Comparison of ENCODE assay signal across 26 cellular contexts in genomic region chr10:85194685-85195084, GRCh38.
"Had no signal": no experiment of that assay in that cellular context is flagged by ENCODE, and none has a peak within 500 bp of the region (broad histone marks: within the 10 kb centered on the region; RNA-seq: fewer than 3 reads in every experiment).

No MANE protein-coding gene starts in this region.

- H3K27me3 Mint-ChIP-seq: natural killer cell treated with Interleukin-12 subunit alpha and Interleukin-12 subunit beta and Interleukin-15 and Interleukin-18, amount 100 ng/mL, for 72 hours; stimulated activated naive B cell treated with anti-CD40 and anti-IgM and Interleukin-4, amounts not matched to agents 10 μg/mL and 1 μg/mL and 100 μg/mL, for 72 hours; stimulated activated naive CD8-positive, alpha-beta T cell treated with anti-CD3 and anti-CD28 coated beads, Interleukin-15, Interleukin-2, amounts not matched to agents 100 ng/mL and 50 ng/mL, for 24 hours had no signal

- H3K36me3 ChIP-seq: neutrophil, pancreas, prostate gland, right lobe of liver, sigmoid colon, stomach, thoracic aorta, thyroid gland, tibial nerve, upper lobe of left lung, vagina had no signal

- H3K4me1 Mint-ChIP-seq: naive thymus-derived CD8-positive, alpha-beta T cell; stimulated activated effector memory CD8-positive, alpha-beta T cell treated with anti-CD3 and anti-CD28 coated beads, Interleukin-12 subunit alpha, Interleukin-12 subunit beta, amount 100 ng/mL, for 72 hours; stimulated activated naive B cell treated with anti-CD40 and anti-IgM and Interleukin-4, amounts not matched to agents 10 μg/mL and 1 μg/mL and 100 μg/mL, for 72 hours had no signal

- H3K9me3 Mint-ChIP-seq: nephron progenitor cell; stimulated activated naive CD8-positive, alpha-beta T cell treated with anti-CD3 and anti-CD28 coated beads, Interleukin-15, Interleukin-2, amounts not matched to agents 100 ng/mL and 50 ng/mL, for 24 hours had no signal

- H3K4me3 ChIP-seq: pancreas, prostate gland, right lobe of liver, sigmoid colon, stomach, thoracic aorta, thyroid gland, tibial nerve, upper lobe of left lung, vagina had no signal

- ATAC-seq: naive thymus-derived CD8-positive, alpha-beta T cell; natural killer cell treated with Interleukin-12 subunit alpha and Interleukin-12 subunit beta and Interleukin-15 and Interleukin-18, amount 100 ng/mL, for 72 hours; pancreas; right cardiac atrium; stimulated activated effector memory CD8-positive, alpha-beta T cell treated with anti-CD3 and anti-CD28 coated beads, Interleukin-12 subunit alpha, Interleukin-12 subunit beta, amount 100 ng/mL, for 72 hours; stimulated activated naive B cell treated with anti-CD40 and anti-IgM and Interleukin-4, amounts not matched to agents 10 μg/mL and 1 μg/mL and 100 μg/mL, for 72 hours had no signal

- H3K4me1 ChIP-seq: pancreas, prostate gland, sigmoid colon, stomach, tibial nerve, upper lobe of left lung, vagina had no signal

- H3K27me3 ChIP-seq: neutrophil, pancreas, right lobe of liver, sigmoid colon, stomach, thyroid gland, tibial nerve, upper lobe of left lung, vagina had no signal

- H3K9me3 ChIP-seq: neutrophil, pancreas, prostate gland, right lobe of liver, sigmoid colon, stomach, thoracic aorta, thyroid gland, tibial nerve, upper lobe of left lung, vagina had no signal

- H3K4me3 Mint-ChIP-seq: naive thymus-derived CD8-positive, alpha-beta T cell; natural killer cell treated with Interleukin-12 subunit alpha and Interleukin-12 subunit beta and Interleukin-15 and Interleukin-18, amount 100 ng/mL, for 72 hours; nephron progenitor cell; stimulated activated effector memory CD8-positive, alpha-beta T cell treated with anti-CD3 and anti-CD28 coated beads, Interleukin-12 subunit alpha, Interleukin-12 subunit beta, amount 100 ng/mL, for 72 hours; stimulated activated naive B cell treated with anti-CD40 and anti-IgM and Interleukin-4, amounts not matched to agents 10 μg/mL and 1 μg/mL and 100 μg/mL, for 72 hours; stimulated activated naive CD8-positive, alpha-beta T cell treated with anti-CD3 and anti-CD28 coated beads, Interleukin-15, Interleukin-2, amounts not matched to agents 100 ng/mL and 50 ng/mL, for 24 hours had no signal

- H3K27ac Mint-ChIP-seq: naive thymus-derived CD8-positive, alpha-beta T cell; natural killer cell treated with Interleukin-12 subunit alpha and Interleukin-12 subunit beta and Interleukin-15 and Interleukin-18, amount 100 ng/mL, for 72 hours; nephron progenitor cell; stimulated activated effector memory CD8-positive, alpha-beta T cell treated with anti-CD3 and anti-CD28 coated beads, Interleukin-12 subunit alpha, Interleukin-12 subunit beta, amount 100 ng/mL, for 72 hours; stimulated activated naive B cell treated with anti-CD40 and anti-IgM and Interleukin-4, amounts not matched to agents 10 μg/mL and 1 μg/mL and 100 μg/mL, for 72 hours; stimulated activated naive CD8-positive, alpha-beta T cell treated with anti-CD3 and anti-CD28 coated beads, Interleukin-15, Interleukin-2, amounts not matched to agents 100 ng/mL and 50 ng/mL, for 24 hours had no signal

- H3K27ac ChIP-seq: neutrophil, pancreas, prostate gland, right lobe of liver, sigmoid colon, stomach, thoracic aorta, thyroid gland, tibial nerve, upper lobe of left lung, vagina had no signal

- DNase-seq: naive thymus-derived CD8-positive, alpha-beta T cell; nephron progenitor cell; nucleus accumbens; pancreas; right cardiac atrium; right lobe of liver; sigmoid colon; small intestine; stimulated activated CD4-positive, alpha-beta T cell treated with anti-CD3 and anti-CD28 coated beads, Interleukin-15, amount 100 ng/mL, for 24 hours; stimulated activated CD4-positive, alpha-beta T cell treated with anti-CD3 and anti-CD28 coated beads, Interleukin-2, amount 100 ng/mL, for 24 hours; stimulated activated CD4-positive, alpha-beta T cell treated with anti-CD3 and anti-CD28 coated beads, Interleukin-2, amount 100 ng/mL, for 48 hours; stimulated activated CD4-positive, alpha-beta T cell treated with anti-CD3 and anti-CD28 coated beads, Interleukin-4, amount 100 ng/mL, for 24 hours; stimulated activated naive B cell treated with anti-CD40 and anti-IgM and Interleukin-4, amounts not matched to agents 10 μg/mL and 1 μg/mL and 100 μg/mL, for 72 hours; stimulated activated naive CD4-positive, alpha-beta T cell treated with Interleukin-2 at 50 U/mL for 16 hours; stomach; thyroid gland; trophoblast cell; upper lobe of left lung had no signal

- H3K36me3 Mint-ChIP-seq: naive thymus-derived CD8-positive, alpha-beta T cell; natural killer cell treated with Interleukin-12 subunit alpha and Interleukin-12 subunit beta and Interleukin-15 and Interleukin-18, amount 100 ng/mL, for 72 hours; stimulated activated effector memory CD8-positive, alpha-beta T cell treated with anti-CD3 and anti-CD28 coated beads, Interleukin-12 subunit alpha, Interleukin-12 subunit beta, amount 100 ng/mL, for 72 hours; stimulated activated naive B cell treated with anti-CD40 and anti-IgM and Interleukin-4, amounts not matched to agents 10 μg/mL and 1 μg/mL and 100 μg/mL, for 72 hours had no signal
